ENCODE assay signal across 24 cellular contexts in genomic region chr2:55649211-55649610, GRCh38.
"Had no signal": no experiment of that assay in that cellular context is flagged by ENCODE, and none has a peak within 500 bp of the region (broad histone marks: within the 10 kb centered on the region; RNA-seq: fewer than 3 reads in every experiment).

No MANE protein-coding gene starts in this region.

- H3K27ac Mint-ChIP-seq: memory B cell; natural killer cell treated with Interleukin-12 subunit alpha and Interleukin-12 subunit beta and Interleukin-15 and Interleukin-18, amount 100 ng/mL, for 72 hours had no signal

- H3K27me3 Mint-ChIP-seq: memory B cell; natural killer cell treated with Interleukin-12 subunit alpha and Interleukin-12 subunit beta and Interleukin-15 and Interleukin-18, amount 100 ng/mL, for 72 hours had no signal

- DNase-seq: colonic mucosa; dorsolateral prefrontal cortex; effector CD8-positive, alpha-beta T cell; gastrocnemius medialis; heart right ventricle; islet precursor cell; left cardiac atrium; left ventricle myocardium inferior; lower lobe of right lung; midbrain; occipital lobe; spleen; stimulated activated CD4-positive, alpha-beta T cell treated with anti-CD3 and anti-CD28 coated beads, Interleukin-15, amount 100 ng/mL, for 24 hours; stimulated activated CD4-positive, alpha-beta T cell treated with anti-CD3 and anti-CD28 coated beads, Interleukin-1b, Interleukin-23, amount 100 ng/mL, for 48 hours; stimulated activated CD4-positive, alpha-beta T cell treated with anti-CD3 and anti-CD28 coated beads, Interleukin-4, amount 100 ng/mL, for 4 hours; stimulated activated naive CD4-positive, alpha-beta T cell; stomach; substantia nigra; transverse colon had no signal

- H3K4me3 ChIP-seq: colonic mucosa, dorsolateral prefrontal cortex, gastrocnemius medialis, heart right ventricle, left ventricle myocardium inferior, lower lobe of right lung, spleen, stomach, thoracic aorta, transverse colon had no signal

- H3K4me3 Mint-ChIP-seq: memory B cell; natural killer cell treated with Interleukin-12 subunit alpha and Interleukin-12 subunit beta and Interleukin-15 and Interleukin-18, amount 100 ng/mL, for 72 hours had no signal

- H3K36me3 ChIP-seq: colonic mucosa had no signal

- H3K4me1 ChIP-seq: colonic mucosa, gastrocnemius medialis, heart right ventricle, left ventricle myocardium inferior, lower lobe of right lung, spleen, stomach, transverse colon had no signal

- H3K27me3 ChIP-seq: colonic mucosa, dorsolateral prefrontal cortex, gastrocnemius medialis, heart right ventricle, spleen, stomach, transverse colon had no signal

- ATAC-seq: esophagus mucosa; gastrocnemius medialis; heart right ventricle; left cardiac atrium; lower lobe of right lung; natural killer cell treated with Interleukin-12 subunit alpha and Interleukin-12 subunit beta and Interleukin-15 and Interleukin-18, amount 100 ng/mL, for 72 hours; sciatic nerve had no signal

- H3K27ac ChIP-seq: colonic mucosa, dorsolateral prefrontal cortex, gastrocnemius medialis, heart right ventricle, left ventricle myocardium inferior, lower lobe of right lung, spleen, stomach, thoracic aorta, transverse colon had no signal

- H3K9me3 ChIP-seq: colonic mucosa, gastrocnemius medialis, heart right ventricle, left ventricle myocardium inferior, lower lobe of right lung, spleen, stomach, thoracic aorta, transverse colon had no signal

- H3K9me3 Mint-ChIP-seq: memory B cell; natural killer cell treated with Interleukin-12 subunit alpha and Interleukin-12 subunit beta and Interleukin-15 and Interleukin-18, amount 100 ng/mL, for 72 hours had no signal

- H3K4me1 Mint-ChIP-seq: memory B cell had no signal
